In genomic region chr3:112847692-112848091, GRCh38 we compare ENCODE assay signal across 14 cellular contexts. TPM values are rescaled to one million over a fixed set of nuclear protein-coding genes. Genes with fewer than 3 reads are reported as not detected.
DNase-seq lines count a peak whose midpoint lies in the region; ATAC-seq and TF ChIP-seq lines count a peak whose summit lies in the region.
"Had no signal": no experiment of that assay in that cellular context is flagged by ENCODE, and none has a peak within 500 bp of the region (broad histone marks: within the 10 kb centered on the region; RNA-seq: fewer than 3 reads in every experiment).

No MANE protein-coding gene starts in this region.

- H3K9me3 ChIP-seq in OCI-LY1 (ENCODE audit: low read length), result no peaks in the 10 kb centered on the region

- no peaks in the 10 kb centered on the region for H3K36me3 ChIP-seq in OCI-LY1 (ENCODE audit: insufficient read depth, low read length)

- H3K79me2 ChIP-seq in OCI-LY1 (ENCODE audit: insufficient read depth, low read length), result no peaks in the 10 kb centered on the region

- no peak overlapping the region for H3K27ac ChIP-seq in OCI-LY1 (ENCODE audit: low read depth, low read length, poor library complexity, severe bottlenecking)
- H3K27ac ChIP-seq: body of pancreas had no signal

- no peaks in the 10 kb centered on the region for H4K20me1 ChIP-seq in OCI-LY1 (ENCODE audit: insufficient read depth, low read length)

- H3K4me3 ChIP-seq in OCI-LY1 (ENCODE audit: low read depth, low read length, poor library complexity, severe bottlenecking), result no peak overlapping the region
- H3K4me3 ChIP-seq: body of pancreas had no signal

- H2AFZ ChIP-seq in OCI-LY1 (ENCODE audit: low read length), result no peak overlapping the region

- no peaks in the 10 kb centered on the region for H3K27me3 ChIP-seq in OCI-LY1 (ENCODE audit: insufficient read depth, low read length)
- H3K27me3 ChIP-seq: body of pancreas had no signal

- H3K4me1 ChIP-seq in OCI-LY1 (ENCODE audit: insufficient read depth, low read length, severe bottlenecking), result peaks cover 6% of the 10 kb centered on the region
- H3K4me1 ChIP-seq: body of pancreas had no signal

- ATAC-seq in GM18511 (IDR thresholded peaks at IDR 0.05; ENCODE audit: unreplicated experiment) (peak; percentile 90), HG02588 (IDR thresholded peaks at IDR 0.05; ENCODE audit: unreplicated experiment) (peak; percentile 67), esophagus mucosa (peak; percentile 25), GM19328 (IDR thresholded peaks at IDR 0.05; ENCODE audit: unreplicated experiment) (no peak)
- ATAC-seq: body of pancreas had no signal

- TF ChIP-seq CTCF in OCI-LY1 (IDR thresholded peaks at IDR 0.05; ENCODE audit: low read length), result no peak

- no peaks in the 10 kb centered on the region for H3K9me2 ChIP-seq in OCI-LY1 (ENCODE audit: low read depth, low read length)

- DNase-seq in stimulated activated CD8-positive, alpha-beta memory T cell treated with anti-CD3 and anti-CD28 coated beads, Interleukin-4, amount 100 ng/mL, for 48 hours, result no peak
- DNase-seq in midbrain (lab: John Stamatoyannopoulos, UW) (no peak), SIG-M5 treated with dmso at 0.1 percent for 504 hours (lab: John Stamatoyannopoulos, UW; ENCODE audit: unreplicated experiment) (no peak)
- DNase-seq: body of pancreas, EL, mesenchymal stem cell, NCI-H524 treated with DMSO at 0.1 percent for 48 hours had no signal

- H3K4me2 ChIP-seq in OCI-LY1 (ENCODE audit: low read length), result 0 out of 2 replicates have a peak overlapping the region, but pooled peaks have one; percentile 27

- H3F3A ChIP-seq in OCI-LY1 (ENCODE audit: insufficient read depth, low read length), result no peaks in the 10 kb centered on the region

- H3K9ac ChIP-seq in OCI-LY1 (ENCODE audit: low read length), result no peak overlapping the region

RNA-seq across cellular contexts. Expression of gene CD200R1L, which starts 1.0 kb away (rescaled TPM):
- not detected for total RNA-seq in esophagus mucosa
- total RNA-seq: body of pancreas, fibroblast of villous mesenchyme, temporal lobe had no signal
